9 cellular contexts compared by ENCODE assay signal in the genomic region with DNA sequence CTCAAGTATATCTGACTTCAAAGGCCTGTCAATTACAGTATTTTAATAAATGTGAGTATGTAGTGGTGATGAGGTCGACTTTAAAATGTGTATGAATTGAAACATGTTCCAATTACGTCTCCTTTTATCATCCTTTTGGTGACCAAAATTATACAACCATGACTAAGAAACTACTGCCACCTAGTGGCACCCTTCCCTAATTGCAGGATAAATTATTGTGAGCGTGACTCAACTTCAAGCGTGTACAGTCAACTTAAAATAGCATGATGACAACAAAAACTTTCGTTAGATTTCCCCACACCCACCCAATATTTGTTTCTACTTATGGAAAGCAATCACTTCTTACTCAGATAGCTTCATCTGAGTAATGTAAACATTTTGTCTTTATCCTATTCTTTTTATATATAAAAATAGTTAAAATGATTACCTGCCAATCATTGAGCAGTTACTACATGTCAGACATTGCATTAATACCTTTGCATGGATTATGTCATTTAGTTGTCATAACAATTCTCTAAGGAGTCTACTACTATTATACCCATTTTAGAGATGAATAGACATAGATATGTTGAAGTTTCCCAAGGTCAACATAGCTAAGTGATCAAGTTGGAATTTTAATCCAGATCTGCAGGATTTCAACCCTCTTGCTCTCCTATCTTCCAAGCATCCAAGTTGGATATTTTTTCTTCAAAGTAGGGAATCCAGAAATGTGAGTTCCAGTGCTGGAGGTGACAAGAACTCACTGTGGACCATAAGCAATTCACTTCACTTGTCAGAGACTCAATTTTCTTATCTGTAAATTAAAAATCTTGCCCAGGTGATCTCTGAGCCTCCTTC.
DNase-seq lines count a peak whose midpoint lies in the region; ATAC-seq and TF ChIP-seq lines count a peak whose summit lies in the region.
"Had no signal": no experiment of that assay in that cellular context is flagged by ENCODE, and none has a peak within 500 bp of the region (broad histone marks: within the 10 kb centered on the region; RNA-seq: fewer than 3 reads in every experiment).

No MANE protein-coding gene starts in this region.

- intact Hi-C loops in esophagus muscularis mucosa (cut with DNase I), result loop anchor here (5.0 kb wide), 1 partner anchor 458 kb away; no protein-coding TSS in a partner anchor

- ATAC-seq in HG02840 (IDR thresholded peaks at IDR 0.05; ENCODE audit: low FRiP score, unreplicated experiment) (no peak), HG03442 (IDR thresholded peaks at IDR 0.05; ENCODE audit: unreplicated experiment) (no peak)
- ATAC-seq: naive thymus-derived CD4-positive, alpha-beta T cell had no signal

- 48% methylated on average over 5 of the region's 5 CpGs for WGBS in esophagus muscularis mucosa

- H3K4me3 ChIP-seq in BE2C (ENCODE audit: low read depth, low read length) (no peak overlapping the region), GM12875 (ENCODE audit: low read depth, low read length) (no peak overlapping the region), esophagus muscularis mucosa (no peak overlapping the region)

- no peak overlapping the region for H3K27ac ChIP-seq in esophagus muscularis mucosa (replicated peaks in 1 of 4)

- DNase-seq in BE2C, result peak; percentile 33
- DNase-seq in OCI-M1 (lab: John Stamatoyannopoulos, UW), result peak; percentile 84
- DNase-seq in esophagus muscularis mucosa (ENCODE audit: extremely low spot score), result no peak
- DNase-seq in stimulated activated CD4-positive, alpha-beta T cell treated with anti-CD3 and anti-CD28 coated beads, Interleukin-4, amount 100 ng/mL, for 24 hours, result peak; percentile 5
- DNase-seq in NCI-H1436 (lab: John Stamatoyannopoulos, UW), result no peak

- H3K36me3 ChIP-seq in BE2C, result no peaks in the 10 kb centered on the region
- H3K36me3 ChIP-seq in esophagus muscularis mucosa, result no peaks in the 10 kb centered on the region

- H3K27me3 ChIP-seq in BE2C, result no peaks in the 10 kb centered on the region
- no peaks in the 10 kb centered on the region for H3K27me3 ChIP-seq in esophagus muscularis mucosa

- no peaks in the 10 kb centered on the region for H3K4me1 ChIP-seq in BE2C
- no peaks in the 10 kb centered on the region for H3K4me1 ChIP-seq in esophagus muscularis mucosa

- H3K9me3 ChIP-seq in BE2C (no peaks in the 10 kb centered on the region; the same call in 1 of the 2 replicates), esophagus muscularis mucosa (peaks cover 0 to 12% (median 6%) of the 10 kb centered on the region in 4 donors)

- no peak for TF ChIP-seq POLR2A in esophagus muscularis mucosa (IDR thresholded peaks at IDR 0.05; ENCODE audit: low read depth)

- TF ChIP-seq EP300 in esophagus muscularis mucosa (IDR thresholded peaks at IDR 0.05), result no peak

- peak; percentile 84 for TF ChIP-seq CTCF in BE2C (IDR thresholded peaks at IDR 0.05; ENCODE audit: low read depth, low read length)
- peak; percentile 52; the same call in 1 of the 2 replicates for TF ChIP-seq CTCF in GM12875 (IDR thresholded peaks at IDR 0.05; ENCODE audit: borderline replicate concordance, insufficient read depth, low read depth, low read length)
- TF ChIP-seq CTCF in esophagus muscularis mucosa (IDR thresholded peaks at IDR 0.05), result peak; percentile 41 to 51 (median 50)

Comparison
In these comparisons a context has a peak if more than half of its experiments do, and no peak if none do; other contexts are left out.
1. DNase-seq: peak in BE2C (single experiment), OCI-M1 (single experiment) and stimulated activated CD4-positive, alpha-beta T cell treated with anti-CD3 and anti-CD28 coated beads, Interleukin-4, amount 100 ng/mL, for 24 hours (single experiment); none in esophagus muscularis mucosa (single experiment) and NCI-H1436 (single experiment).
2. Peak in every context shown above with its lines, with median percentiles within 50 percentile points of each other: CTCF ChIP-seq.